Comparison of ENCODE assay signal across 1 cellular context in genomic region chr22:45671783-45672563, GRCh38.
TF ChIP-seq lines count a peak whose summit lies in the region.

Gene ATXN10, plus strand, starts transcription at chr22:45671834. Its CDS starts 230 bp downstream, at chr22:45672064.

TF ChIP-seq in HepG2, 621 proteins besides CTCF, POLR2A, EP300 and RAD21 (continued from another document and continues in another):
- TF ChIP-seq ZBTB40 (IDR thresholded peaks at IDR 0.05) (no peak), ZBTB40 (CRISPR knock-in tag; IDR thresholded peaks at IDR 0.05) (peak; percentile 70), ZNF160 (CRISPR knock-in tag; IDR thresholded peaks at IDR 0.05) (0 out of 2 replicates have a peak, but pooled peaks have one; percentile 9), ZNF672 (CRISPR knock-in tag; IDR thresholded peaks at IDR 0.05) (no peak), AHDC1 (CRISPR knock-in tag; IDR thresholded peaks at IDR 0.05; ENCODE audit: borderline replicate concordance) (no peak), ZFP82 (CRISPR knock-in tag; IDR thresholded peaks at IDR 0.05; ENCODE audit: borderline replicate concordance) (peak; percentile 36; the same call in 1 of the 2 replicates), ZNF513 (CRISPR knock-in tag; conservative IDR thresholded peaks at IDR 0.05) (no peak), ZBTB3 (CRISPR knock-in tag; IDR thresholded peaks at IDR 0.05; ENCODE audit: borderline replicate concordance, low read depth) (no peak), GMEB1 (CRISPR knock-in tag; IDR thresholded peaks at IDR 0.05; ENCODE audit: borderline replicate concordance) (no peak; the same call in 1 of the 2 replicates), ATF1 (CRISPR knock-in tag; IDR thresholded peaks at IDR 0.05) (no peak), FOXM1 (CRISPR knock-in tag; IDR thresholded peaks at IDR 0.05) (no peak), ZMAT3 (CRISPR knock-in tag; conservative IDR thresholded peaks at IDR 0.05) (0 out of 2 replicates have a peak, but pooled peaks have one; percentile 30), ZNF136 (CRISPR knock-in tag; IDR thresholded peaks at IDR 0.05; ENCODE audit: low read depth) (no peak), CCAR2 (optimal IDR thresholded peaks at IDR 0.05; ENCODE audit: low read depth, low read length) (no peak), ZNF251 (CRISPR knock-in tag; IDR thresholded peaks at IDR 0.05) (no peak), PRDM10 (CRISPR knock-in tag; IDR thresholded peaks at IDR 0.05; ENCODE audit: low read depth) (no peak), TOPORS (CRISPR knock-in tag; IDR thresholded peaks at IDR 0.05) (peak; percentile 69; the same call in 1 of the 2 replicates), MLXIP (CRISPR knock-in tag; IDR thresholded peaks at IDR 0.05; ENCODE audit: borderline replicate concordance) (no peak), ARHGAP35 (CRISPR knock-in tag; IDR thresholded peaks at IDR 0.05; ENCODE audit: borderline replicate concordance) (peak; percentile 53; the same call in 1 of the 2 replicates), ZNF788 (CRISPR knock-in tag; IDR thresholded peaks at IDR 0.05; ENCODE audit: borderline replicate concordance) (no peak), RFX5 (IDR thresholded peaks at IDR 0.05; ENCODE audit: low read depth, low read length) (no peak), SMARCC2 (IDR thresholded peaks at IDR 0.05) (no peak), UBTF (CRISPR knock-in tag; IDR thresholded peaks at IDR 0.05) (peak; percentile 72), PRMT3 (CRISPR knock-in tag; IDR thresholded peaks at IDR 0.05; ENCODE audit: borderline replicate concordance, low read depth) (no peak)
